In the genomic region with DNA sequence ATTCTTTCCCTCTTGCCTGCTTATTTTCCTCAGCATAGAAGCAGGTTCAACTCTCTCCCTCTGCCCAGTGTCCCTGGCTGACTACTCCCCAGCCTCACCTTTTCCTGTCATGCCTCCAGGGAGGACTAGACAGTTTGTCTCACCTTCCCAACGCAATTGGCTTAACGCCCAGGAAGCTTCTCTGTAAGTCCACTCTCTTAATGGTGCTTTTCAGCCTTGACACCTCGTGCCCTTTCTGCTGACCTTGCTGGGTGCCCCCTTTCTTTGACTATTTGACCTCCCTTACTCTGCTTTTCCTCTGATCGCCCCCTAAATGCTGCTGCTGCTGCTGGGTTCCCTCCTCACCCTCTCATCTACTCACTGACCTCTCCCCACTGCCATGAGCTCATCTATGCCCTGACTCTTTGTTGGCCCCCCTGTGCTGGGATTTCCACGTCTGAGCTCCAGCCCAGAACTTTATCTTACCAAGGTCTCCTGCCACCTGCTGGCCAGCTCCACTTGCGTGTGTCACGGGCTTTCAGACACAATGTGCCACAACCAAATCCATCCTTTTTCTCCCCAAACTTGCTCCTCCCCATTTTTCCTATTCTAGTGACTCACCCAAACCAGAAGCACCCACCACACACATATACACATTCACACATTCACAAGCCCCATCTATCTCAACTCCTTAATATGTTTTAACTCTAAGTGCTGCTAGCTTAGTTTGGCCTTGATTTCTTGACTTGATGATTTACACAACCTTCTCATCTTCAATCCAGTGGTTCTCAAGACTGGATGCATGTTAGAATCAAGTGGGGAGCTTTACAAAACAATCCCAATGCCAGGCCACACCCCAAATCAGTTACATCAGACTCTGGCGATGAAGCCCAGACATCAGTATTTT, we compare ENCODE assay signal across 7 cellular contexts. TPM values are rescaled to one million over a fixed set of nuclear protein-coding genes. Genes with fewer than 3 reads are reported as not detected.
DNase-seq lines count a peak whose midpoint lies in the region; ATAC-seq and TF ChIP-seq lines count a peak whose summit lies in the region.

No MANE protein-coding gene starts in this region.

- H3K27me3 ChIP-seq in naive thymus-derived CD4-positive, alpha-beta T cell (ENCODE audit: control insufficient read depth in 2 of 2, insufficient read depth in 2 of 2, low read length in 2 of 2): no peaks in the 10 kb centered on the region

- peak; percentile 66 for ATAC-seq in naive thymus-derived CD4-positive, alpha-beta T cell
- no peak for ATAC-seq in GM21367 (IDR thresholded peaks at IDR 0.05; ENCODE audit: unreplicated experiment)

- TF ChIP-seq CTCF in GM12873 (IDR thresholded peaks at IDR 0.05; ENCODE audit: insufficient read depth, low read depth, low read length, missing control alignments) (peak; percentile 81), endothelial cell (IDR thresholded peaks at IDR 0.05; ENCODE audit: unreplicated experiment) (peak; percentile 60), type B pancreatic cell (conservative IDR thresholded peaks at IDR 0.05) (peak; percentile 71)

- H3K9me3 Mint-ChIP-seq in activated CD4-positive, alpha-beta T cell treated with anti-CD3 and anti-CD28 coated beads, Interleukin-2, amount 10 ng/mL, durations not matched to agents 7 days and 5 days: no peaks in the 10 kb centered on the region
- H3K9me3 Mint-ChIP-seq in endothelial cell (ENCODE audit: unreplicated experiment) (no peaks in the 10 kb centered on the region), type B pancreatic cell (no peaks in the 10 kb centered on the region)
- peaks cover 0 to 4% (median 0%) of the 10 kb centered on the region in 11 donors for H3K9me3 Mint-ChIP-seq in naive thymus-derived CD4-positive, alpha-beta T cell

- H3K4me1 ChIP-seq in naive thymus-derived CD4-positive, alpha-beta T cell (ENCODE audit: control insufficient read depth in 2 of 2, insufficient read depth in 2 of 2, low read length in 2 of 2): no peaks in the 10 kb centered on the region

- no peak overlapping the region for H3K27ac Mint-ChIP-seq in activated CD4-positive, alpha-beta T cell treated with anti-CD3 and anti-CD28 coated beads, Interleukin-2, amount 10 ng/mL, durations not matched to agents 7 days and 5 days
- no peak overlapping the region for H3K27ac Mint-ChIP-seq in endothelial cell (ENCODE audit: unreplicated experiment)
- peak overlapping the region in 1 of 9 donors; percentile 66 for H3K27ac Mint-ChIP-seq in naive thymus-derived CD4-positive, alpha-beta T cell
- no peak overlapping the region for H3K27ac Mint-ChIP-seq in type B pancreatic cell

- peaks cover 7% of the 10 kb centered on the region for H3K4me1 Mint-ChIP-seq in activated CD4-positive, alpha-beta T cell treated with anti-CD3 and anti-CD28 coated beads, Interleukin-2, amount 10 ng/mL, durations not matched to agents 7 days and 5 days
- no peaks in the 10 kb centered on the region for H3K4me1 Mint-ChIP-seq in endothelial cell (ENCODE audit: unreplicated experiment)
- H3K4me1 Mint-ChIP-seq in naive thymus-derived CD4-positive, alpha-beta T cell: peaks cover 0 to 10% (median 5%) of the 10 kb centered on the region in 7 donors
- peaks cover 6% of the 10 kb centered on the region for H3K4me1 Mint-ChIP-seq in type B pancreatic cell (ENCODE audit: unreplicated experiment)

- H3K36me3 Mint-ChIP-seq in activated CD4-positive, alpha-beta T cell treated with anti-CD3 and anti-CD28 coated beads, Interleukin-2, amount 10 ng/mL, durations not matched to agents 7 days and 5 days (ENCODE audit: low read depth): no peaks in the 10 kb centered on the region
- H3K36me3 Mint-ChIP-seq in endothelial cell (ENCODE audit: low read depth, unreplicated experiment) (no peaks in the 10 kb centered on the region), type B pancreatic cell (no peaks in the 10 kb centered on the region)
- H3K36me3 Mint-ChIP-seq in naive thymus-derived CD4-positive, alpha-beta T cell: peaks cover 0 to 7% (median 4%) of the 10 kb centered on the region in 5 donors

- no peak overlapping the region for H3K4me3 Mint-ChIP-seq in activated CD4-positive, alpha-beta T cell treated with anti-CD3 and anti-CD28 coated beads, Interleukin-2, amount 10 ng/mL, durations not matched to agents 7 days and 5 days
- H3K4me3 Mint-ChIP-seq in endothelial cell (ENCODE audit: unreplicated experiment) (no peak overlapping the region), type B pancreatic cell (no peak overlapping the region)
- no peak overlapping the region for H3K4me3 Mint-ChIP-seq in naive thymus-derived CD4-positive, alpha-beta T cell

- no peaks in the 10 kb centered on the region for H3K9me3 ChIP-seq in naive thymus-derived CD4-positive, alpha-beta T cell (ENCODE audit: control insufficient read depth in 2 of 3, low read length in 3 of 3)

- POLR2A ChIA-PET in activated CD4-positive, alpha-beta T cell treated with anti-CD3 and anti-CD28 coated beads, Interleukin-2, amount 10 ng/mL, durations not matched to agents 7 days and 5 days (lab: Charles Lee): no interaction called here
- POLR2A ChIA-PET in naive thymus-derived CD4-positive, alpha-beta T cell (lab: Charles Lee): interaction anchor here (0.6 to 1.2 kb wide), 2 partner anchors 18 to 109 kb away, joined by 3 to 6 read pairs; partner anchors contain the start of gene CCNDBP1

- DNase-seq in MV-4-11 (lab: John Stamatoyannopoulos, UW) (peak; percentile 34), endothelial cell (ENCODE audit: low spot score) (peak; percentile 60), type B pancreatic cell (ENCODE audit: extremely low spot score, unreplicated experiment) (no peak)
- peak; percentile 60 for DNase-seq in activated CD4-positive, alpha-beta T cell treated with anti-CD3 and anti-CD28 coated beads, Interleukin-2, amount 10 ng/mL, durations not matched to agents 7 days and 5 days
- peak in 7 of 9 donors; percentile 21 to 37 (median 29) for DNase-seq in naive thymus-derived CD4-positive, alpha-beta T cell

- H3K27ac ChIP-seq in naive thymus-derived CD4-positive, alpha-beta T cell (ENCODE audit: low read depth, low read length): no peak overlapping the region

- H3K27me3 Mint-ChIP-seq in activated CD4-positive, alpha-beta T cell treated with anti-CD3 and anti-CD28 coated beads, Interleukin-2, amount 10 ng/mL, durations not matched to agents 7 days and 5 days: peaks cover 3% of the 10 kb centered on the region
- H3K27me3 Mint-ChIP-seq in endothelial cell (ENCODE audit: unreplicated experiment): peaks cover 2% of the 10 kb centered on the region
- H3K27me3 Mint-ChIP-seq in naive thymus-derived CD4-positive, alpha-beta T cell: peaks cover 8 to 16% (median 13%) of the 10 kb centered on the region in 5 donors
- H3K27me3 Mint-ChIP-seq in type B pancreatic cell: peaks cover 43% of the 10 kb centered on the region

- no peaks in the 10 kb centered on the region for H3K36me3 ChIP-seq in naive thymus-derived CD4-positive, alpha-beta T cell (ENCODE audit: control insufficient read depth in 2 of 3, insufficient read depth in 3 of 3, low read length in 3 of 3)

- H3K4me3 ChIP-seq in naive thymus-derived CD4-positive, alpha-beta T cell (ENCODE audit: low read length): no peak overlapping the region

- CTCF ChIA-PET in activated CD4-positive, alpha-beta T cell treated with anti-CD3 and anti-CD28 coated beads, Interleukin-2, amount 10 ng/mL, durations not matched to agents 7 days and 5 days (lab: Charles Lee): interaction anchor here (0.6 to 3.2 kb wide), 14 partner anchors 9 to 237 kb away, joined by 3 to 15 read pairs (median 4); no protein-coding TSS in a partner anchor
- CTCF ChIA-PET in naive thymus-derived CD4-positive, alpha-beta T cell (lab: Charles Lee): interaction anchor here (0.6 to 2.4 kb wide), 7 partner anchors 10 to 403 kb away, joined by 3 to 8 read pairs (median 4); no protein-coding TSS in a partner anchor

- intact Hi-C loops in naive thymus-derived CD4-positive, alpha-beta T cell (cut with micrococcal nuclease): loop anchor here (1.0 to 5.0 kb wide), 2 partner anchors 17 to 502 kb away; no protein-coding TSS in a partner anchor

RNA-seq across cellular contexts. Expression of gene EPB42, which starts 16.6 kb away (rescaled TPM):
- not detected for total RNA-seq in activated CD4-positive, alpha-beta T cell treated with anti-CD3 and anti-CD28 coated beads, Interleukin-2, amount 10 ng/mL, durations not matched to agents 7 days and 5 days
- not detected for total RNA-seq in endothelial cell (ENCODE audit: unreplicated experiment)
- total RNA-seq in naive thymus-derived CD4-positive, alpha-beta T cell: not detected
- polyA plus RNA-seq in naive thymus-derived CD4-positive, alpha-beta T cell: not detected
- total RNA-seq in type B pancreatic cell (ENCODE audit: low replicate concordance): not detected in 2 replicates

RNA-seq across cellular contexts. Expression of gene CCNDBP1, which starts 19.1 kb away (rescaled TPM):
- total RNA-seq in activated CD4-positive, alpha-beta T cell treated with anti-CD3 and anti-CD28 coated beads, Interleukin-2, amount 10 ng/mL, durations not matched to agents 7 days and 5 days: 10 to 100 TPM; 65.8 to 72.5 TPM
- total RNA-seq in endothelial cell (ENCODE audit: unreplicated experiment): 31.1 TPM
- 100 to 1,000 TPM in 3 of 5 experiments, 10 to 100 TPM in 2; 72.3 to 110 (median 100) TPM for total RNA-seq in naive thymus-derived CD4-positive, alpha-beta T cell
- 100 to 1,000 TPM; 154 to 163 TPM for polyA plus RNA-seq in naive thymus-derived CD4-positive, alpha-beta T cell
- total RNA-seq in type B pancreatic cell (ENCODE audit: low replicate concordance): 28.2 and 41.5 TPM in 2 replicates
